Comparison of ENCODE assay signal across 7 cellular contexts in the genomic region with DNA sequence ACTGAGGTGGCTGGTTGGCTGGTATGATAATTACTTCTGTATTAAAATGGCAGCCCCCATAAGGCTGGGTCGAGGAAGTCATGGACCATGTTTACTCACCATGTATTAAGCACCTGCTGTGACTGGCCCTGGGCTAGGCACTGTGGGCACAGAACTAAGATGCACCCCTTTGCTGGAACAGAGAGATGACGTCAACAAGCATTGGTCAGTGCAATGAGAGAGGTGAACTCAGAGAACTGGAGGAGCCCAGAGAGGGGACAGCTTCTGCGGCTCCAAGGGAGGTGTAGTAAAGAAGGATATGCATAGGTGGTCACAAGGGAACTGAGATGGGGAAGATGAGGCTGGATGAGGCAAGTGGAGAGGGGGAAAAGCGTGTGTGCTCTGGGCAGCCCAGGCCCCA.
"Had no signal": no experiment of that assay in that cellular context is flagged by ENCODE, and none has a peak within 500 bp of the region (broad histone marks: within the 10 kb centered on the region; RNA-seq: fewer than 3 reads in every experiment).

No MANE protein-coding gene starts in this region.

- DNase-seq: HFFc6, IMR-90 had no signal

- H3K4me2 ChIP-seq: GM23338 had no signal

- H2AFZ ChIP-seq: GM23338 had no signal

- FAIRE-seq: K562 had no signal

- H3K36me3 ChIP-seq: HAP-1 had no signal

- H3K4me3 ChIP-seq: GM23338, HAP-1, K562 had no signal

- H3K9me3 ChIP-seq: HAP-1 had no signal

- ATAC-seq: HCT116, K562 had no signal

- H3K27ac ChIP-seq: HL-60 had no signal
